In genomic region chr20:17345321-17345720, GRCh38 we compare ENCODE assay signal across 16 cellular contexts.
DNase-seq lines count a peak whose midpoint lies in the region; ATAC-seq and TF ChIP-seq lines count a peak whose summit lies in the region.
"Had no signal": no experiment of that assay in that cellular context is flagged by ENCODE, and none has a peak within 500 bp of the region (broad histone marks: within the 10 kb centered on the region; RNA-seq: fewer than 3 reads in every experiment).

No MANE protein-coding gene starts in this region.

- H3K9me3 ChIP-seq in MG63 (no peaks in the 10 kb centered on the region), mucosa of descending colon (no peaks in the 10 kb centered on the region)
- H3K9me3 ChIP-seq: BE2C had no signal

- H3K4me3 ChIP-seq in AG10803 (ENCODE audit: low read length), result no peak overlapping the region
- H3K4me3 ChIP-seq in MG63, result no peak overlapping the region
- H3K4me3 ChIP-seq in mucosa of descending colon, result no peak overlapping the region

- TF ChIP-seq CTCF in AG10803 (conservative IDR thresholded peaks at IDR 0.05; ENCODE audit: low read length) (no peak), mucosa of descending colon (IDR thresholded peaks at IDR 0.05) (no peak)

- ATAC-seq in mucosa of descending colon (no peak), HG02840 (IDR thresholded peaks at IDR 0.05; ENCODE audit: low FRiP score, unreplicated experiment) (no peak)
- ATAC-seq: Right ventricle myocardium inferior had no signal

- no peaks in the 10 kb centered on the region for H3K27me3 ChIP-seq in MG63
- H3K27me3 ChIP-seq: BE2C had no signal

- no peaks in the 10 kb centered on the region for H3K36me3 ChIP-seq in MG63
- H3K36me3 ChIP-seq in mucosa of descending colon (ENCODE audit: low read depth), result no peaks in the 10 kb centered on the region
- H3K36me3 ChIP-seq: BE2C had no signal

- intact Hi-C loops in mucosa of descending colon (cut with DNase I, micrococcal nuclease), result no loop called here

- DNase-seq in AG10803 (ENCODE audit: low read depth) (peak; percentile 80), MG63 (peak; percentile 24), fibroblast of gingiva (ENCODE audit: low read depth) (peak; percentile 85), iris pigment epithelial cell (ENCODE audit: low read depth) (peak; percentile 1), mucosa of descending colon (no peak), NCI-H128 (lab: John Stamatoyannopoulos, UW; ENCODE audit: unreplicated experiment) (no peak)
- DNase-seq: BE2C, DMS79, H9, NCI-H1417 treated with DMSO at 0.1 percent for 48 hours, NCI-H1930, NCI-H2227 treated with DMSO at 0.1 percent for 48 hours, NCI-H524, OCI-M1 had no signal

- H3K4me1 ChIP-seq in mucosa of descending colon (ENCODE audit: low read depth), result no peaks in the 10 kb centered on the region
- H3K4me1 ChIP-seq: BE2C had no signal

Comparison
In these comparisons a context has a peak if more than half of its experiments do, and no peak if none do; other contexts are left out.
1. DNase-seq: peak in AG10803 (single experiment), MG63 (single experiment), fibroblast of gingiva (single experiment) and iris pigment epithelial cell (single experiment); none in mucosa of descending colon (0 of 3) and NCI-H128 (single experiment).